In the genomic region with DNA sequence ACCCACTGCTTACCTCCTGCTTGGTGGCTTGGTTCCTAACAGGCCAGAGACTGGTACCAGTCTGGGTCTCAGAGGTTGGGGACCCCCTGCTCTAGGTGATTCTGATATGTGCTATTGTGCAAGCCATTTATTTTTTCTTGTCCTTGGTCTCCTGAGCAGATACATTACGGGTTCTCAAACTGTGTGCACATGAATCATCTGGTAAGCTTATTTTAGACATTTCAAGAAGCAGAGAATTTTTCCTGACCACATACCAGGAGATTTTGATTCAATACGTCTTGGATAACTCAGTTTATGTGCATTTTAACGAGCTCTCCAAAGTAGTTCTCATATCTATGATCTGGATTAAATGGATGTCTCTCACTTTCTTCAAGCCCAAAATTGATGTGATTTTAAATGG, we compare ENCODE assay signal across 1 cellular context.
TF ChIP-seq lines count a peak whose summit lies in the region.

No MANE protein-coding gene starts in this region.

TF ChIP-seq in SK-N-SH, 30 proteins besides CTCF, POLR2A, EP300 and RAD21 (continued from another document):
- TF ChIP-seq YY1 (IDR thresholded peaks at IDR 0.05; ENCODE audit: low read depth): no peak
